ENCODE assay signal across 1 cellular context in the genomic region with DNA sequence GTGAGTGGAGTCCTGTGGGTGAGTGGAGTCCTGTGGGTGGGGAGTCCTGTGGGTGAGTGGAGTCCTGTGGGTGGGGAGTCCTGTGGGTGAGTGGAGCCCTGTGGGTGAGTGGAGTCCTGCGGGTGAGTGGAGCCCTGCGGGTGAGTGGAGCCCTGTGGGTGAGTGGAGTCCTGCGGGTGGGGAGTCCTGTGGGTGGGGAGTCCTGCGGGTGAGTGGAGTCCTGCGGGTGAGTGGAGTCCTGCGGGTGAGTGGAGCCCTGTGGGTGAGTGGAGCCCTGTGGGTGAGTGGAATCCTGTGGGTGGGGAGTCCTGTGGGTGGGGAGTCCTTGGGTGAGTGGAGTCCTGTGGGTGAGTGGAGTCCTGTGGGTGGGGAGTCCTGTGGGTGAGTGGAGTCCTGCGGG.
A peak's percentile ranks its signal among the peaks of the same experiment; 100 is the strongest.
TF ChIP-seq lines count a peak whose summit lies in the region.

No MANE protein-coding gene starts in this region.

TF ChIP-seq in K562, 482 proteins besides CTCF, POLR2A, EP300 and RAD21:
- TF ChIP-seq SAFB (IDR thresholded peaks at IDR 0.05; ENCODE audit: borderline replicate concordance, low read depth, low read length) = peak; percentile 69; the same call in 1 of the 2 replicates
